1 cellular context compared by ENCODE assay signal in the genomic region with DNA sequence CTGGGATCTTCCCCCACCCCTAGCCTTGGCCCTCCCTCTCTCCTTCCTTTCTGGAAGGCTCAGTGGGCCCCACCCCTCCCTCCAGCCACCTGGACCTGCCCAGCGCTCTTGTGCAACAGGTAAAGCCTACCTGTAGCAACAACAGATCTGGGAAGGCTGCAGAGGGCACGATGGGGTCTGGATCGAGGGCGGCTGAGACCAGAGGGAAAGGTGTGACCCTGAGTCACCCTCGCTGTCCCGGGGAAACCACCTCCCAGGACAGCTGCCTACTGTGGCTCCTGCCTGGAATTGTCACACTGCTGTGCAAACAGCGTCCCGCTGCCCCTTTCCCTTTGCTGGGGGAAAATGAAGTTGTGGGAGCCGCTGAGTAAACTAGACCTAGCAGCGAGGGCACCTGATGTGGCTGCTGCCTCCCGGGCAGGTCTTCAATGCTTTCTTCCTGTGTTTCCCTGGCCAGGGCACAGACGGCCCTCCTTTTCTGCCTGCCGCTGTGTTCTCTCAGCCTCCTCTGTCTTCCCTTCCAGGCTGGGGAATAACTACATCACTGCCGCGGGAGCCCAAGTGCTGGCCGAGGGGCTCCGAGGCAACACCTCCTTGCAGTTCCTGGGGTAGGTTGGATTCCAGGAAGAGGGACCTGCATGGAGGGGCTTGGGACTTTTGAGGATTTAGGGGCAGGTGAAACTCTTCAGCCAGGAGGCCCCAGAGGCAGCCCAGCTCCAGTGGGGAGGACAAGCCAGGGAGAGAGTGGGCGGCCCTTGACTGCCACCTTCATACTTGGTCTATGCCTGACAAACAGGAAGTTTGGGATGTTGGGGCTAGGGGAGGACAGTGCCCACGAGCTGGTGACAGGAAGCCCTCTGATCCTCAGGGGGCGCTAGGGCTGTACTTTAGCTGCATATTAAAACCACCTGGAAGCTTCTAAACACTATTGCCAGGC.
TF ChIP-seq lines count a peak whose summit lies in the region.

No MANE protein-coding gene starts in this region.

TF ChIP-seq in GM12878, 131 proteins besides CTCF, POLR2A, EP300 and RAD21:
- TF ChIP-seq, protein P1, sequence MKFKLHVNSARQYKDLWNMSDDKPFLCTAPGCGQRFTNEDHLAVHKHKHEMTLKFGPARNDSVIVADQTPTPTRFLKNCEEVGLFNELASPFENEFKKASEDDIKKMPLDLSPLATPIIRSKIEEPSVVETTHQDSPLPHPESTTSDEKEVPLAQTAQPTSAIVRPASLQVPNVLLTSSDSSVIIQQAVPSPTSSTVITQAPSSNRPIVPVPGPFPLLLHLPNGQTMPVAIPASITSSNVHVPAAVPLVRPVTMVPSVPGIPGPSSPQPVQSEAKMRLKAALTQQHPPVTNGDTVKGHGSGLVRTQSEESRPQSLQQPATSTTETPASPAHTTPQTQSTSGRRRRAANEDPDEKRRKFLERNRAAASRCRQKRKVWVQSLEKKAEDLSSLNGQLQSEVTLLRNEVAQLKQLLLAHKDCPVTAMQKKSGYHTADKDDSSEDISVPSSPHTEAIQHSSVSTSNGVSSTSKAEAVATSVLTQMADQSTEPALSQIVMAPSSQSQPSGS (IDR thresholded peaks at IDR 0.05; ENCODE audit: low read length): no peak
- TF ChIP-seq RB1 (IDR thresholded peaks at IDR 0.05; ENCODE audit: borderline replicate concordance): no peak
- TF ChIP-seq, protein P2, sequence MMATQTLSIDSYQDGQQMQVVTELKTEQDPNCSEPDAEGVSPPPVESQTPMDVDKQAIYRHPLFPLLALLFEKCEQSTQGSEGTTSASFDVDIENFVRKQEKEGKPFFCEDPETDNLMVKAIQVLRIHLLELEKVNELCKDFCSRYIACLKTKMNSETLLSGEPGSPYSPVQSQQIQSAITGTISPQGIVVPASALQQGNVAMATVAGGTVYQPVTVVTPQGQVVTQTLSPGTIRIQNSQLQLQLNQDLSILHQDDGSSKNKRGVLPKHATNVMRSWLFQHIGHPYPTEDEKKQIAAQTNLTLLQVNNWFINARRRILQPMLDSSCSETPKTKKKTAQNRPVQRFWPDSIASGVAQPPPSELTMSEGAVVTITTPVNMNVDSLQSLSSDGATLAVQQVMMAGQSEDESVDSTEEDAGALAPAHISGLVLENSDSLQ (IDR thresholded peaks at IDR 0.05): no peak
- no peak for TF ChIP-seq ZSCAN29 (IDR thresholded peaks at IDR 0.05)
- no peak for TF ChIP-seq NFXL1 (IDR thresholded peaks at IDR 0.05; ENCODE audit: borderline replicate concordance)
- TF ChIP-seq SMAD5 (IDR thresholded peaks at IDR 0.05; ENCODE audit: low read depth): no peak
